ENCODE assay signal across 8 cellular contexts in genomic region chr20:5949943-5950270, GRCh38. TPM values are rescaled to one million over a fixed set of nuclear protein-coding genes. Genes with fewer than 3 reads are reported as not detected.
A peak's percentile ranks its signal among the peaks of the same experiment; 100 is the strongest.
DNase-seq lines count a peak whose midpoint lies in the region; ATAC-seq lines count a peak whose summit lies in the region.

No MANE protein-coding gene starts in this region.

- H3K27me3 ChIP-seq in iPS DF 6.9 (ENCODE audit: control insufficient read depth, insufficient read depth, low read length) = no peaks in the 10 kb centered on the region
- no peaks in the 10 kb centered on the region for H3K27me3 ChIP-seq in subcutaneous abdominal adipose tissue (ENCODE audit: control insufficient read depth in 5 of 5, insufficient read depth in 4 of 5, low read length in 5 of 5)

- H3K27ac ChIP-seq in iPS DF 6.9 (ENCODE audit: low read length) (no peak overlapping the region), subcutaneous abdominal adipose tissue (ENCODE audit: low read depth, low read length) (peak overlapping the region; percentile 71)

- ATAC-seq in T-helper 17 cell = no peak

- H3K27ac Mint-ChIP-seq in T-helper 17 cell = peak overlapping the region; percentile 95

- peaks cover 4% of the 10 kb centered on the region for H3K36me3 Mint-ChIP-seq in T-helper 17 cell (ENCODE audit: low read depth)

- H3K36me3 ChIP-seq in iPS DF 6.9 (ENCODE audit: control insufficient read depth, insufficient read depth, low read length) (peaks cover 15% of the 10 kb centered on the region; the same call in 1 of the 2 replicates), subcutaneous abdominal adipose tissue (ENCODE audit: control insufficient read depth in 5 of 5, insufficient read depth in 5 of 5, low read length in 5 of 5) (peaks cover 14 to 26% (median 22%) of the 10 kb centered on the region in 5 donors)

- H3K4me3 Mint-ChIP-seq in T-helper 17 cell = peak overlapping the region; percentile 98

- peaks cover 36% of the 10 kb centered on the region for H3K4me1 Mint-ChIP-seq in T-helper 17 cell

- H3K27me3 Mint-ChIP-seq in T-helper 17 cell = no peaks in the 10 kb centered on the region

- H3K9ac ChIP-seq in subcutaneous abdominal adipose tissue (ENCODE audit: low read length in 5 of 5) = peak overlapping the region; percentile 66 to 90 (median 88)

- H3K9me3 ChIP-seq in T-helper 17 cell (ENCODE audit: control insufficient read depth, low read length, poor library complexity, severe bottlenecking) = no peaks in the 10 kb centered on the region
- H3K9me3 ChIP-seq in iPS DF 6.9 (ENCODE audit: control insufficient read depth, insufficient read depth, low read length) = no peaks in the 10 kb centered on the region
- no peaks in the 10 kb centered on the region for H3K9me3 ChIP-seq in subcutaneous abdominal adipose tissue (ENCODE audit: control insufficient read depth in 5 of 5, low read length in 5 of 5)

- H3K4me3 ChIP-seq in iPS DF 6.9 (ENCODE audit: low read length) (peak overlapping the region; percentile 63), subcutaneous abdominal adipose tissue (ENCODE audit: low read depth in 1 of 5, low read length in 5 of 5) (peak overlapping the region; percentile 68 to 94 (median 92))

- peak; percentile 66 for DNase-seq in DMS 273 (lab: John Stamatoyannopoulos, UW; ENCODE audit: unreplicated experiment)
- DNase-seq in DMS 273 treated with DMSO at 0.1 percent for 48 hours (lab: John Stamatoyannopoulos, UW) = no peak
- no peak for DNase-seq in T-helper 17 cell
- DNase-seq in iPS DF 6.9 (ENCODE audit: low read depth, low spot score) = no peak
- no peak for DNase-seq in hippocampal formation (lab: John Stamatoyannopoulos, UW)
- no peak for DNase-seq in AML-193 (lab: John Stamatoyannopoulos, UW)
- no peak for DNase-seq in activated CD4-positive, alpha-beta T cell treated with anti-CD3 and anti-CD28 coated beads, Interleukin-2, amount 50 U/mL, for 4 hours

- no CpG with 5 or more reads among the region's 11 CpGs for WGBS in iPS DF 6.9 (ENCODE audit: insufficient coverage, insufficient read length)

- H3K4me1 ChIP-seq in iPS DF 6.9 (ENCODE audit: control insufficient read depth, insufficient read depth, low read length) = no peaks in the 10 kb centered on the region
- peaks cover 0 to 24% (median 18%) of the 10 kb centered on the region in 5 donors for H3K4me1 ChIP-seq in subcutaneous abdominal adipose tissue (ENCODE audit: control insufficient read depth in 5 of 5, insufficient read depth in 5 of 5, low read length in 5 of 5)

RNA-seq across cellular contexts. Expression of gene TRMT6, which starts 0.4 kb away (rescaled TPM):
- 10 to 100 TPM; 12.8 to 14.6 TPM for total RNA-seq in T-helper 17 cell

RNA-seq across cellular contexts. Expression of gene MCM8, which starts 0.5 kb away (rescaled TPM):
- 1 to 10 TPM; 2.8 to 3.4 TPM for total RNA-seq in T-helper 17 cell

RNA-seq across cellular contexts. Expression of gene CHGB, which starts 38.6 kb away (rescaled TPM):
- under 1 TPM; 0.13 to 0.15 TPM for total RNA-seq in T-helper 17 cell

RNA-seq across cellular contexts. Expression of gene CRLS1, which starts 56.0 kb away (rescaled TPM):
- 10 to 100 TPM; 19.7 to 21.9 TPM for total RNA-seq in T-helper 17 cell
